8 cellular contexts compared by ENCODE assay signal in genomic region chr1:225772323-225772768, GRCh38. TPM values are rescaled to one million over a fixed set of nuclear protein-coding genes. Genes with fewer than 3 reads are reported as not detected.
DNase-seq lines count a peak whose midpoint lies in the region; ATAC-seq, FAIRE-seq and TF ChIP-seq lines count a peak whose summit lies in the region.

No MANE protein-coding gene starts in this region.

- H3K36me3 ChIP-seq in BLaER1, result no peaks in the 10 kb centered on the region
- H3K36me3 ChIP-seq in MG63, result no peaks in the 10 kb centered on the region
- no peaks in the 10 kb centered on the region for H3K36me3 ChIP-seq in colonic mucosa
- no peaks in the 10 kb centered on the region for H3K36me3 ChIP-seq in left lung

- no peak overlapping the region for H3K27ac ChIP-seq in BLaER1
- no peak overlapping the region for H3K27ac ChIP-seq in colonic mucosa
- peak overlapping the region; percentile 51 to 75 for H3K27ac ChIP-seq in left lung

- H3K9me3 ChIP-seq in BLaER1 (peaks cover 5% of the 10 kb centered on the region), MG63 (no peaks in the 10 kb centered on the region), colonic mucosa (no peaks in the 10 kb centered on the region), left lung (no peaks in the 10 kb centered on the region)

- H3K4me3 ChIP-seq in BLaER1, result no peak overlapping the region
- 0 out of 2 replicates have a peak overlapping the region, but pooled peaks have one; percentile 0 for H3K4me3 ChIP-seq in MG63
- H3K4me3 ChIP-seq in colonic mucosa, result no peak overlapping the region
- no peak overlapping the region for H3K4me3 ChIP-seq in left lung

- FAIRE-seq in GM19239 (lab: Jason Lieb, UNC), result no peak

- no peaks in the 10 kb centered on the region for H3K27me3 ChIP-seq in BLaER1
- H3K27me3 ChIP-seq in MG63, result no peaks in the 10 kb centered on the region
- no peaks in the 10 kb centered on the region for H3K27me3 ChIP-seq in colonic mucosa
- no peaks in the 10 kb centered on the region for H3K27me3 ChIP-seq in left lung

- peak; percentile 80 for TF ChIP-seq CTCF in colonic mucosa (IDR thresholded peaks at IDR 0.05)
- peak; percentile 78 for TF ChIP-seq CTCF in left lung (IDR thresholded peaks at IDR 0.05)

- peak; percentile 97 for ATAC-seq in left lung

- DNase-seq in GM19239 (ENCODE audit: insufficient read length, low spot score) (peak; percentile 25), MG63 (peak; percentile 88), RKO (ENCODE audit: low spot score) (peak; percentile 80), colonic mucosa (peak; percentile 92), left lung (peak in 1 of 2 donors; percentile 85), mesenteric fat pad (ENCODE audit: low spot score) (no peak)
- peak; percentile 13 to 17 for DNase-seq in stimulated activated CD4-positive, alpha-beta T cell treated with anti-CD3 and anti-CD28 coated beads, Interleukin-2, amount 100 ng/mL, for 48 hours

- H3K9ac ChIP-seq in BLaER1 (no peak overlapping the region), colonic mucosa (ENCODE audit: low read depth in 2 of 2, low read length in 2 of 2) (no peak overlapping the region)

- H4K20me1 ChIP-seq in BLaER1, result no peaks in the 10 kb centered on the region

- peaks cover 58% of the 10 kb centered on the region for H3K4me1 ChIP-seq in BLaER1
- H3K4me1 ChIP-seq in colonic mucosa, result no peaks in the 10 kb centered on the region
- peaks cover 12 to 38% of the 10 kb centered on the region in 2 donors for H3K4me1 ChIP-seq in left lung

- H3K4me2 ChIP-seq in BLaER1, result peak overlapping the region; percentile 19; the same call in 1 of the 2 replicates

- intact Hi-C loops in colonic mucosa (cut with DNase I) (loop anchor here (1.0 to 5.0 kb wide), 5 partner anchors 120 to 298 kb away; partner anchors contain the start of gene ENAH), left lung (cut with DNase I) (loop anchor here in 1 of 2 donors (5.0 kb wide), 1 partner anchor 295 kb away; no protein-coding TSS in a partner anchor)

RNA-seq across cellular contexts. Expression of gene SRP9, which starts 5.3 kb away (rescaled TPM):
- 509 and 971 TPM in 2 replicates for total RNA-seq in MG63 (2014; rRNA removed; shearing (Covaris generic); ENCODE audit: low replicate concordance)
- 100 to 1,000 TPM; 233 to 264 TPM for total RNA-seq in colonic mucosa
- total RNA-seq in left lung, result 100 to 1,000 TPM; 195 to 204 TPM
- total RNA-seq in mesenteric fat pad, result 125 TPM

RNA-seq across cellular contexts. Expression of gene EPHX1, which starts 37.6 kb away (rescaled TPM):
- 80.7 and 111 TPM in 2 replicates for total RNA-seq in MG63 (2014; rRNA removed; shearing (Covaris generic); ENCODE audit: low replicate concordance)
- total RNA-seq in colonic mucosa, result 10 to 100 TPM; 58.0 to 61.9 TPM
- 100 to 1,000 TPM; 116 to 305 TPM for total RNA-seq in left lung
- total RNA-seq in mesenteric fat pad, result 288 TPM

Comparison
In these comparisons a context has a peak if more than half of its experiments do, and no peak if none do; other contexts are left out.
1. H3K27ac ChIP-seq: peak in left lung (2 of 2); none in BLaER1 (single experiment) and colonic mucosa (single experiment).